Comparison of ENCODE assay signal across 12 cellular contexts in genomic region chr18:48902856-48903601, GRCh38. TPM values are rescaled to one million over a fixed set of nuclear protein-coding genes. Genes with fewer than 3 reads are reported as not detected.
A peak's percentile ranks its signal among the peaks of the same experiment; 100 is the strongest.
DNase-seq lines count a peak whose midpoint lies in the region; ATAC-seq, FAIRE-seq and TF ChIP-seq lines count a peak whose summit lies in the region.
"Had no signal": no experiment of that assay in that cellular context is flagged by ENCODE, and none has a peak within 500 bp of the region (broad histone marks: within the 10 kb centered on the region; RNA-seq: fewer than 3 reads in every experiment).

No MANE protein-coding gene starts in this region.

- CTCF ChIA-PET in K562 (lab: Yijun Ruan, JAX; ENCODE audit: low intra/inter-chr PET ratio), result no interaction called here

- no peak for TF ChIP-seq EP300 in K562 (IDR thresholded peaks at IDR 0.05; ENCODE audit: low read length)

- no peaks in the 10 kb centered on the region for H3K9me1 ChIP-seq in K562 (ENCODE audit: control insufficient read depth, insufficient read depth, low read length)

- TF ChIP-seq CTCF in AG10803 (conservative IDR thresholded peaks at IDR 0.05; ENCODE audit: low read length), result no peak
- TF ChIP-seq CTCF in K562 (IDR thresholded peaks at IDR 0.05 in 2 of 3, conservative IDR thresholded peaks at IDR 0.05 in 1 of 3; ENCODE audit: insufficient read depth in 2 of 3, low read depth in 1 of 3, low read length in 3 of 3), result no peak
- TF ChIP-seq CTCF in left ventricle myocardium inferior (IDR thresholded peaks at IDR 0.05; ENCODE audit: borderline replicate concordance), result no peak

- no peak overlapping the region for H3K27ac ChIP-seq in K562 (ENCODE audit: extremely low read depth, low read depth, low read length)
- H3K27ac ChIP-seq in left ventricle myocardium inferior (replicated peaks), result peak overlapping the region; percentile 55
- H3K27ac ChIP-seq in Karpas-422 (ENCODE audit: low read length), result no peak overlapping the region

- no peak overlapping the region for H3K4me2 ChIP-seq in K562 (ENCODE audit: insufficient read depth, low read length)
- no peak overlapping the region for H3K4me2 ChIP-seq in Karpas-422 (ENCODE audit: low read depth, low read length, poor library complexity, severe bottlenecking)

- ATAC-seq in K562, result no peak

- WGBS in K562 (ENCODE audit: insufficient coverage, low coverage, missing lambda C conversion rate), result 73% methylated on average over 6 of the region's 8 CpGs

- H3K36me3 ChIP-seq in K562 (ENCODE audit: control insufficient read depth, insufficient read depth, low read length), result no peaks in the 10 kb centered on the region
- no peaks in the 10 kb centered on the region for H3K36me3 ChIP-seq in left ventricle myocardium inferior
- H3K36me3 ChIP-seq in Karpas-422 (ENCODE audit: insufficient read depth, low read length), result no peaks in the 10 kb centered on the region

- intact Hi-C loops in K562 (cut with micrococcal nuclease), result no loop called here
- intact Hi-C loops in left ventricle myocardium inferior (cut with micrococcal nuclease), result no loop called here
- intact Hi-C loops in posterior vena cava (cut with DNase I), result no loop called here

- DNase-seq in AG10803 (ENCODE audit: low read depth), result peak; percentile 64
- DNase-seq in K562 (ENCODE audit: extremely low read depth in 1 of 4, low spot score in 3 of 4), result peak in 3 of 4 experiments; percentile 30 to 50 (median 40)
- peak; percentile 60 for DNase-seq in left ventricle myocardium inferior
- peak; percentile 94 for DNase-seq in posterior vena cava (ENCODE audit: low spot score)
- no peak for DNase-seq in NCI-H748 (lab: John Stamatoyannopoulos, UW; ENCODE audit: unreplicated experiment)
- no peak for DNase-seq in NCI-H1105 (lab: John Stamatoyannopoulos, UW)
- DNase-seq in Karpas-422, result no peak
- DNase-seq in T-helper 1 cell, result no peak
- DNase-seq: NCI-H345, retina, T-helper 9 cell had no signal

- no peaks in the 10 kb centered on the region for H3K9me3 ChIP-seq in K562 (replicated peaks; ENCODE audit: control insufficient read depth, insufficient read depth, low read depth, low read length)
- peaks cover 20% of the 10 kb centered on the region for H3K9me3 ChIP-seq in left ventricle myocardium inferior (replicated peaks)
- H3K9me3 ChIP-seq in Karpas-422 (ENCODE audit: low read length), result no peaks in the 10 kb centered on the region

- no peak for FAIRE-seq in K562 (lab: Jason Lieb, UNC)
- FAIRE-seq: GM18507 had no signal

- H3K9ac ChIP-seq in K562 (ENCODE audit: insufficient read depth in 1 of 2, low read depth in 2 of 2, low read length in 2 of 2) (no peak overlapping the region), Karpas-422 (ENCODE audit: low read length) (no peak overlapping the region)

- H4K20me1 ChIP-seq in K562 (replicated peaks; ENCODE audit: control insufficient read depth, insufficient read depth, low read length) (no peaks in the 10 kb centered on the region), Karpas-422 (ENCODE audit: insufficient read depth, low read depth, low read length) (no peaks in the 10 kb centered on the region)

- no TSS peak for BruUV-seq in K562 (replicated peaks; lab: Mats Ljungman, UMichigan)

- TF ChIP-seq POLR2A in K562 (conservative IDR thresholded peaks at IDR 0.05), result no peak

- H3K9me2 ChIP-seq in Karpas-422 (replicated peaks; ENCODE audit: insufficient read depth, low read length), result no peaks in the 10 kb centered on the region

- peak overlapping the region; percentile 23; the same call in 1 of the 2 replicates for H2AFZ ChIP-seq in K562 (ENCODE audit: low read depth, low read length)
- no peak overlapping the region for H2AFZ ChIP-seq in Karpas-422 (ENCODE audit: low read length)

- H3K4me3 ChIP-seq in AG10803 (ENCODE audit: low read length), result no peak overlapping the region
- H3K4me3 ChIP-seq in K562, result no peak overlapping the region
- no peak overlapping the region for H3K4me3 ChIP-seq in left ventricle myocardium inferior
- H3K4me3 ChIP-seq in Karpas-422 (ENCODE audit: low read length), result no peak overlapping the region

- H3K79me2 ChIP-seq in K562 (ENCODE audit: control insufficient read depth, insufficient read depth, low read length) (no peaks in the 10 kb centered on the region), Karpas-422 (ENCODE audit: low read length) (no peaks in the 10 kb centered on the region)

- no peak for TF ChIP-seq RAD21 in K562 (CRISPR knock-in tag; conservative IDR thresholded peaks at IDR 0.05 in 1 of 2, IDR thresholded peaks at IDR 0.05 in 1 of 2)

- peaks cover 11 to 12% of the 10 kb centered on the region in 2 experiments for H3K4me1 ChIP-seq in K562 (replicated peaks in 1 of 2; ENCODE audit: control insufficient read depth in 2 of 2, insufficient read depth in 2 of 2, low read length in 2 of 2)
- H3K4me1 ChIP-seq in left ventricle myocardium inferior, result peaks cover 24% of the 10 kb centered on the region
- H3K4me1 ChIP-seq in Karpas-422 (ENCODE audit: low read length), result no peaks in the 10 kb centered on the region

- no peaks in the 10 kb centered on the region for H3K27me3 ChIP-seq in K562 (ENCODE audit: control insufficient read depth in 2 of 2, insufficient read depth in 2 of 2, low read length in 2 of 2)
- no peaks in the 10 kb centered on the region for H3K27me3 ChIP-seq in left ventricle myocardium inferior (ENCODE audit: low read depth)
- no peaks in the 10 kb centered on the region for H3K27me3 ChIP-seq in Karpas-422 (ENCODE audit: low read length)

- in situ Hi-C loops in K562 (cut with MboI), result no loop called here

- POLR2A ChIA-PET in K562 (lab: Yijun Ruan, JAX), result no interaction called here

TF ChIP-seq in K562, 482 proteins besides CTCF, POLR2A, EP300 and RAD21:
- TF ChIP-seq RAD51 (IDR thresholded peaks at IDR 0.05; ENCODE audit: borderline replicate concordance, low read depth) (peak; percentile 76), USF1 (CRISPR knock-in tag; IDR thresholded peaks at IDR 0.05) (peak; percentile 81), TFE3 (CRISPR knock-in tag; IDR thresholded peaks at IDR 0.05) (peak; percentile 81), ZNF174 (CRISPR knock-in tag; IDR thresholded peaks at IDR 0.05) (no peak), TOE1 (IDR thresholded peaks at IDR 0.05; ENCODE audit: borderline replicate concordance) (peak; percentile 84; the same call in 1 of the 2 replicates), TOE1 (CRISPR knock-in tag; IDR thresholded peaks at IDR 0.05; ENCODE audit: borderline replicate concordance, low read depth) (no peak), ZNF696 (CRISPR knock-in tag; conservative IDR thresholded peaks at IDR 0.05) (no peak), USF2 (CRISPR knock-in tag; IDR thresholded peaks at IDR 0.05) (peak; percentile 72), NUFIP1 (IDR thresholded peaks at IDR 0.05; ENCODE audit: partially characterized antibody) (no peak)

RNA-seq across cellular contexts. Expression of gene SMAD7, which starts 47.7 kb away (rescaled TPM):
- 2.6 and 6.2 TPM in 2 replicates for total RNA-seq in K562 (2011; cell fraction: chromatin; rRNA removed; ENCODE audit: low replicate concordance)
- total RNA-seq in K562 (2011; cell fraction: nucleolus; rRNA removed), result 3.9 and 7.0 TPM in 2 replicates
- total RNA-seq in K562 (2011; cell fraction: nucleoplasm; rRNA removed), result 3.3 and 4.1 TPM in 2 replicates
- total RNA-seq in K562 (2014; rRNA removed) (2.9 and 3.0 TPM in 2 replicates), K562 (2014; rRNA removed; fragmentation: Illumina TruSeq; extraction: Trizol) (1.1 and 1.3 TPM in 2 replicates), K562 (2015; rRNA removed; fragmentation: Illumina TruSeq; extraction: Trizol) (0.90 and 0.94 TPM in 2 replicates), K562 (2021) (2.1 and 2.5 TPM in 2 replicates), left ventricle myocardium inferior (19.3 TPM), posterior vena cava (10 to 100 TPM; 34.7 to 36.8 TPM)
- polyA plus RNA-seq in K562 (2011; rRNA removed) (1.8 TPM in 2 replicates), K562 (2014; fragmentation: Illumina TruSeq; extraction: Trizol) (1.4 and 1.6 TPM in 2 replicates), K562 (2014; fragmentation: Nextera tagmentation; extraction: Ambion mirVana) (under 1 TPM; 0.13 to 0.23 TPM), K562 (2014; rRNA removed) (1.8 and 2.9 TPM in 2 replicates)
- 3.3 and 3.7 TPM in 2 replicates for polyA plus RNA-seq in K562 (2011; cell fraction: cytosol; rRNA removed)
- polyA plus RNA-seq in K562 (2011; cell fraction: nucleus; rRNA removed), result 4.6 and 5.7 TPM in 2 replicates
- 1.7 and 4.1 TPM in 2 replicates for polyA plus RNA-seq in K562 (2012)
- polyA minus RNA-seq in K562 (2011; rRNA and poly(A)+ RNA removed), result 3.4 and 3.7 TPM in 2 replicates
- polyA minus RNA-seq in K562 (2011; cell fraction: cytosol; rRNA and poly(A)+ RNA removed), result 2.0 and 4.6 TPM in 2 replicates
- 3.8 and 4.7 TPM in 2 replicates for polyA minus RNA-seq in K562 (2011; cell fraction: nucleus; rRNA and poly(A)+ RNA removed)
- 1.3 and 2.1 TPM in 2 replicates for total RNA-seq in Karpas-422 (2014; rRNA removed; shearing (Covaris generic); ENCODE audit: low replicate concordance)

Comparison
In these comparisons a context has a peak if more than half of its experiments do, and no peak if none do; other contexts are left out.
1. DNase-seq: peak in AG10803 (single experiment), K562 (3 of 4), left ventricle myocardium inferior (single experiment) and posterior vena cava (single experiment); none in NCI-H748 (single experiment), NCI-H1105 (single experiment), Karpas-422 (single experiment) and T-helper 1 cell (0 of 5).